In genomic region chr12:24378548-24379011, GRCh38 we compare ENCODE assay signal across 9 cellular contexts.
DNase-seq lines count a peak whose midpoint lies in the region; ATAC-seq and TF ChIP-seq lines count a peak whose summit lies in the region.
"Had no signal": no experiment of that assay in that cellular context is flagged by ENCODE, and none has a peak within 500 bp of the region (broad histone marks: within the 10 kb centered on the region; RNA-seq: fewer than 3 reads in every experiment).

No MANE protein-coding gene starts in this region.

- DNase-seq in NCI-H2107 treated with DMSO at 0.1 percent for 48 hours (lab: John Stamatoyannopoulos, UW; ENCODE audit: unreplicated experiment) = peak; percentile 78
- DNase-seq in inferior parietal cortex (ENCODE audit: extremely low spot score) = peak; percentile 29
- no peak for DNase-seq in natural killer cell
- DNase-seq in stimulated activated CD4-positive, alpha-beta T cell treated with anti-CD3 and anti-CD28 coated beads, Interleukin-2, amount 100 ng/mL, for 48 hours = no peak
- DNase-seq in thyroid gland = no peak
- DNase-seq in SW480 (ENCODE audit: low spot score) = no peak
- DNase-seq: activated CD4-positive, alpha-beta T cell treated with anti-CD3 and anti-CD28 coated beads, Interleukin-2, amount 10 ng/mL, durations not matched to agents 7 days and 5 days had no signal

- H3K27me3 Mint-ChIP-seq in natural killer cell (ENCODE audit: low read depth in 2 of 2) = no peaks in the 10 kb centered on the region
- H3K27me3 Mint-ChIP-seq: activated CD4-positive, alpha-beta T cell treated with anti-CD3 and anti-CD28 coated beads, Interleukin-2, amount 10 ng/mL, durations not matched to agents 7 days and 5 days had no signal

- no peak for TF ChIP-seq POLR2A in thyroid gland (IDR thresholded peaks at IDR 0.05)

- no peaks in the 10 kb centered on the region for H3K36me3 Mint-ChIP-seq in natural killer cell

- peaks cover 0 to 4% of the 10 kb centered on the region in 2 donors for H3K9me3 Mint-ChIP-seq in natural killer cell

- H3K27ac Mint-ChIP-seq in natural killer cell = no peak overlapping the region
- H3K27ac Mint-ChIP-seq: activated CD4-positive, alpha-beta T cell treated with anti-CD3 and anti-CD28 coated beads, Interleukin-2, amount 10 ng/mL, durations not matched to agents 7 days and 5 days had no signal

- no peak overlapping the region for H3K27ac ChIP-seq in thyroid gland

- no peaks in the 10 kb centered on the region for H3K36me3 ChIP-seq in thyroid gland

- TF ChIP-seq CTCF in natural killer cell (IDR thresholded peaks at IDR 0.05) (no peak), thyroid gland (IDR thresholded peaks at IDR 0.05) (no peak)

- no peaks in the 10 kb centered on the region for H3K4me1 ChIP-seq in thyroid gland

- H3K4me1 Mint-ChIP-seq in natural killer cell = no peaks in the 10 kb centered on the region
- H3K4me1 Mint-ChIP-seq: activated CD4-positive, alpha-beta T cell treated with anti-CD3 and anti-CD28 coated beads, Interleukin-2, amount 10 ng/mL, durations not matched to agents 7 days and 5 days had no signal

- no peak overlapping the region for H3K4me3 Mint-ChIP-seq in natural killer cell
- H3K4me3 Mint-ChIP-seq: activated CD4-positive, alpha-beta T cell treated with anti-CD3 and anti-CD28 coated beads, Interleukin-2, amount 10 ng/mL, durations not matched to agents 7 days and 5 days had no signal

- H3K4me3 ChIP-seq in thyroid gland (replicated peaks in 1 of 3) = no peak overlapping the region

- no peaks in the 10 kb centered on the region for H3K9me3 ChIP-seq in thyroid gland

- 67 to 70% methylated on average over 7 of the region's 7 CpGs for WGBS in thyroid gland, 2 donors

- intact Hi-C loops in natural killer cell (cut with micrococcal nuclease) (no loop called here), thyroid gland (cut with DNase I) (no loop called here)

- H3K27me3 ChIP-seq in thyroid gland = no peaks in the 10 kb centered on the region

- ATAC-seq in GM18511 (IDR thresholded peaks at IDR 0.05; ENCODE audit: unreplicated experiment) (peak; percentile 53), HG02623 (IDR thresholded peaks at IDR 0.05; ENCODE audit: unreplicated experiment) (peak; percentile 36), natural killer cell (no peak)

Comparison
In these comparisons a context has a peak if more than half of its experiments do, and no peak if none do; other contexts are left out.
1. ATAC-seq: peak in GM18511 (single experiment) and HG02623 (single experiment); none in natural killer cell (0 of 3).
2. DNase-seq: peak in NCI-H2107 treated with DMSO at 0.1 percent for 48 hours (single experiment) and inferior parietal cortex (single experiment); none in natural killer cell (single experiment), stimulated activated CD4-positive, alpha-beta T cell treated with anti-CD3 and anti-CD28 coated beads, Interleukin-2, amount 100 ng/mL, for 48 hours (0 of 2), thyroid gland (0 of 2) and SW480 (single experiment).